Comparison of ENCODE assay signal across 1 cellular context in genomic region chr22:42939941-42940653, GRCh38.
TF ChIP-seq lines count a peak whose summit lies in the region.

No MANE protein-coding gene starts in this region.

TF ChIP-seq in HepG2, 621 proteins besides CTCF, POLR2A, EP300 and RAD21 (continued from another document and continues in another):
- TF ChIP-seq ZFP36 (IDR thresholded peaks at IDR 0.05; ENCODE audit: borderline replicate concordance, low read depth, low read length, partially characterized antibody) (no peak), GTF2F1 (IDR thresholded peaks at IDR 0.05; ENCODE audit: low read length) (no peak), KAT8 (CRISPR knock-in tag; IDR thresholded peaks at IDR 0.05) (peak; percentile 41; the same call in 1 of the 2 replicates), ONECUT2 (CRISPR knock-in tag; IDR thresholded peaks at IDR 0.05) (no peak), STAG1 (CRISPR knock-in tag; IDR thresholded peaks at IDR 0.05) (no peak; the same call in 1 of the 2 replicates), BCL6 (CRISPR knock-in tag; IDR thresholded peaks at IDR 0.05) (peak; percentile 76), PRDM10 (CRISPR knock-in tag; IDR thresholded peaks at IDR 0.05; ENCODE audit: low read depth) (no peak), KDM2A (CRISPR knock-in tag; IDR thresholded peaks at IDR 0.05; ENCODE audit: borderline replicate concordance, low read depth) (no peak), ZBED4 (CRISPR knock-in tag; IDR thresholded peaks at IDR 0.05; ENCODE audit: borderline replicate concordance) (no peak), PTBP1 (IDR thresholded peaks at IDR 0.05; ENCODE audit: low read depth, low read length, poor library complexity, severe bottlenecking) (no peak), ZMAT3 (CRISPR knock-in tag; conservative IDR thresholded peaks at IDR 0.05) (no peak), WIZ (CRISPR knock-in tag; IDR thresholded peaks at IDR 0.05) (no peak), MZF1 (CRISPR knock-in tag; IDR thresholded peaks at IDR 0.05; ENCODE audit: borderline replicate concordance) (no peak), RARA (CRISPR knock-in tag; IDR thresholded peaks at IDR 0.05) (peak; percentile 87), MTA3 (CRISPR knock-in tag; IDR thresholded peaks at IDR 0.05) (no peak), ZNF251 (CRISPR knock-in tag; IDR thresholded peaks at IDR 0.05) (no peak), ZSCAN29 (CRISPR knock-in tag; conservative IDR thresholded peaks at IDR 0.05) (no peak; the same call in 1 of the 2 replicates), DNMT3B (CRISPR knock-in tag; conservative IDR thresholded peaks at IDR 0.05) (no peak), FOXK2 (IDR thresholded peaks at IDR 0.05) (no peak), SMARCE1 (IDR thresholded peaks at IDR 0.05; ENCODE audit: borderline replicate concordance) (no peak), ZNF749 (CRISPR knock-in tag; IDR thresholded peaks at IDR 0.05; ENCODE audit: borderline replicate concordance) (no peak), PPARG (CRISPR knock-in tag; conservative IDR thresholded peaks at IDR 0.05) (peak; percentile 31; the same call in 1 of the 2 replicates), GATAD2A (CRISPR knock-in tag; IDR thresholded peaks at IDR 0.05) (peak; percentile 91), THAP11 (CRISPR knock-in tag; IDR thresholded peaks at IDR 0.05) (peak; percentile 70), ZNF556 (CRISPR knock-in tag; IDR thresholded peaks at IDR 0.05; ENCODE audit: borderline replicate concordance) (peak; percentile 27; the same call in 1 of the 2 replicates), ZGPAT (CRISPR knock-in tag; IDR thresholded peaks at IDR 0.05) (peak; percentile 84)
- TF ChIP-seq, protein P1, sequence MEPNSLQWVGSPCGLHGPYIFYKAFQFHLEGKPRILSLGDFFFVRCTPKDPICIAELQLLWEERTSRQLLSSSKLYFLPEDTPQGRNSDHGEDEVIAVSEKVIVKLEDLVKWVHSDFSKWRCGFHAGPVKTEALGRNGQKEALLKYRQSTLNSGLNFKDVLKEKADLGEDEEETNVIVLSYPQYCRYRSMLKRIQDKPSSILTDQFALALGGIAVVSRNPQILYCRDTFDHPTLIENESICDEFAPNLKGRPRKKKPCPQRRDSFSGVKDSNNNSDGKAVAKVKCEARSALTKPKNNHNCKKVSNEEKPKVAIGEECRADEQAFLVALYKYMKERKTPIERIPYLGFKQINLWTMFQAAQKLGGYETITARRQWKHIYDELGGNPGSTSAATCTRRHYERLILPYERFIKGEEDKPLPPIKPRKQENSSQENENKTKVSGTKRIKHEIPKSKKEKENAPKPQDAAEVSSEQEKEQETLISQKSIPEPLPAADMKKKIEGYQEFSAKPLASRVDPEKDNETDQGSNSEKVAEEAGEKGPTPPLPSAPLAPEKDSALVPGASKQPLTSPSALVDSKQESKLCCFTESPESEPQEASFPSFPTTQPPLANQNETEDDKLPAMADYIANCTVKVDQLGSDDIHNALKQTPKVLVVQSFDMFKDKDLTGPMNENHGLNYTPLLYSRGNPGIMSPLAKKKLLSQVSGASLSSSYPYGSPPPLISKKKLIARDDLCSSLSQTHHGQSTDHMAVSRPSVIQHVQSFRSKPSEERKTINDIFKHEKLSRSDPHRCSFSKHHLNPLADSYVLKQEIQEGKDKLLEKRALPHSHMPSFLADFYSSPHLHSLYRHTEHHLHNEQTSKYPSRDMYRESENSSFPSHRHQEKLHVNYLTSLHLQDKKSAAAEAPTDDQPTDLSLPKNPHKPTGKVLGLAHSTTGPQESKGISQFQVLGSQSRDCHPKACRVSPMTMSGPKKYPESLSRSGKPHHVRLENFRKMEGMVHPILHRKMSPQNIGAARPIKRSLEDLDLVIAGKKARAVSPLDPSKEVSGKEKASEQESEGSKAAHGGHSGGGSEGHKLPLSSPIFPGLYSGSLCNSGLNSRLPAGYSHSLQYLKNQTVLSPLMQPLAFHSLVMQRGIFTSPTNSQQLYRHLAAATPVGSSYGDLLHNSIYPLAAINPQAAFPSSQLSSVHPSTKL (CRISPR knock-in tag; IDR thresholded peaks at IDR 0.05), result peak; percentile 95
- TF ChIP-seq, protein P2, sequence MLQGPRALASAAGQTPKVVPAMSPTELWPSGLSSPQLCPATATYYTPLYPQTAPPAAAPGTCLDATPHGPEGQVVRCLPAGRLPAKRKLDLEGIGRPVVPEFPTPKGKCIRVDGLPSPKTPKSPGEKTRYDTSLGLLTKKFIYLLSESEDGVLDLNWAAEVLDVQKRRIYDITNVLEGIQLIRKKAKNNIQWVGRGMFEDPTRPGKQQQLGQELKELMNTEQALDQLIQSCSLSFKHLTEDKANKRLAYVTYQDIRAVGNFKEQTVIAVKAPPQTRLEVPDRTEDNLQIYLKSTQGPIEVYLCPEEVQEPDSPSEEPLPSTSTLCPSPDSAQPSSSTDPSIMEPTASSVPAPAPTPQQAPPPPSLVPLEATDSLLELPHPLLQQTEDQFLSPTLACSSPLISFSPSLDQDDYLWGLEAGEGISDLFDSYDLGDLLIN (CRISPR knock-in tag; IDR thresholded peaks at IDR 0.05; ENCODE audit: borderline replicate concordance), result no peak
- TF ChIP-seq, protein P3, sequence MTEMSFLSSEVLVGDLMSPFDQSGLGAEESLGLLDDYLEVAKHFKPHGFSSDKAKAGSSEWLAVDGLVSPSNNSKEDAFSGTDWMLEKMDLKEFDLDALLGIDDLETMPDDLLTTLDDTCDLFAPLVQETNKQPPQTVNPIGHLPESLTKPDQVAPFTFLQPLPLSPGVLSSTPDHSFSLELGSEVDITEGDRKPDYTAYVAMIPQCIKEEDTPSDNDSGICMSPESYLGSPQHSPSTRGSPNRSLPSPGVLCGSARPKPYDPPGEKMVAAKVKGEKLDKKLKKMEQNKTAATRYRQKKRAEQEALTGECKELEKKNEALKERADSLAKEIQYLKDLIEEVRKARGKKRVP (CRISPR knock-in tag; IDR thresholded peaks at IDR 0.05), result peak in 1 of 2 experiments; percentile 88; a peak in 2 of 4 replicates
- TF ChIP-seq, protein P4, sequence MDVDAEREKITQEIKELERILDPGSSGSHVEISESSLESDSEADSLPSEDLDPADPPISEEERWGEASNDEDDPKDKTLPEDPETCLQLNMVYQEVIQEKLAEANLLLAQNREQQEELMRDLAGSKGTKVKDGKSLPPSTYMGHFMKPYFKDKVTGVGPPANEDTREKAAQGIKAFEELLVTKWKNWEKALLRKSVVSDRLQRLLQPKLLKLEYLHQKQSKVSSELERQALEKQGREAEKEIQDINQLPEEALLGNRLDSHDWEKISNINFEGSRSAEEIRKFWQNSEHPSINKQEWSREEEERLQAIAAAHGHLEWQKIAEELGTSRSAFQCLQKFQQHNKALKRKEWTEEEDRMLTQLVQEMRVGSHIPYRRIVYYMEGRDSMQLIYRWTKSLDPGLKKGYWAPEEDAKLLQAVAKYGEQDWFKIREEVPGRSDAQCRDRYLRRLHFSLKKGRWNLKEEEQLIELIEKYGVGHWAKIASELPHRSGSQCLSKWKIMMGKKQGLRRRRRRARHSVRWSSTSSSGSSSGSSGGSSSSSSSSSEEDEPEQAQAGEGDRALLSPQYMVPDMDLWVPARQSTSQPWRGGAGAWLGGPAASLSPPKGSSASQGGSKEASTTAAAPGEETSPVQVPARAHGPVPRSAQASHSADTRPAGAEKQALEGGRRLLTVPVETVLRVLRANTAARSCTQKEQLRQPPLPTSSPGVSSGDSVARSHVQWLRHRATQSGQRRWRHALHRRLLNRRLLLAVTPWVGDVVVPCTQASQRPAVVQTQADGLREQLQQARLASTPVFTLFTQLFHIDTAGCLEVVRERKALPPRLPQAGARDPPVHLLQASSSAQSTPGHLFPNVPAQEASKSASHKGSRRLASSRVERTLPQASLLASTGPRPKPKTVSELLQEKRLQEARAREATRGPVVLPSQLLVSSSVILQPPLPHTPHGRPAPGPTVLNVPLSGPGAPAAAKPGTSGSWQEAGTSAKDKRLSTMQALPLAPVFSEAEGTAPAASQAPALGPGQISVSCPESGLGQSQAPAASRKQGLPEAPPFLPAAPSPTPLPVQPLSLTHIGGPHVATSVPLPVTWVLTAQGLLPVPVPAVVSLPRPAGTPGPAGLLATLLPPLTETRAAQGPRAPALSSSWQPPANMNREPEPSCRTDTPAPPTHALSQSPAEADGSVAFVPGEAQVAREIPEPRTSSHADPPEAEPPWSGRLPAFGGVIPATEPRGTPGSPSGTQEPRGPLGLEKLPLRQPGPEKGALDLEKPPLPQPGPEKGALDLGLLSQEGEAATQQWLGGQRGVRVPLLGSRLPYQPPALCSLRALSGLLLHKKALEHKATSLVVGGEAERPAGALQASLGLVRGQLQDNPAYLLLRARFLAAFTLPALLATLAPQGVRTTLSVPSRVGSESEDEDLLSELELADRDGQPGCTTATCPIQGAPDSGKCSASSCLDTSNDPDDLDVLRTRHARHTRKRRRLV (CRISPR knock-in tag; IDR thresholded peaks at IDR 0.05), result no peak
- TF ChIP-seq, protein P5, sequence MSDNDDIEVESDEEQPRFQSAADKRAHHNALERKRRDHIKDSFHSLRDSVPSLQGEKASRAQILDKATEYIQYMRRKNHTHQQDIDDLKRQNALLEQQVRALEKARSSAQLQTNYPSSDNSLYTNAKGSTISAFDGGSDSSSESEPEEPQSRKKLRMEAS (IDR thresholded peaks at IDR 0.05), result peak; percentile 46
- TF ChIP-seq, protein P6, sequence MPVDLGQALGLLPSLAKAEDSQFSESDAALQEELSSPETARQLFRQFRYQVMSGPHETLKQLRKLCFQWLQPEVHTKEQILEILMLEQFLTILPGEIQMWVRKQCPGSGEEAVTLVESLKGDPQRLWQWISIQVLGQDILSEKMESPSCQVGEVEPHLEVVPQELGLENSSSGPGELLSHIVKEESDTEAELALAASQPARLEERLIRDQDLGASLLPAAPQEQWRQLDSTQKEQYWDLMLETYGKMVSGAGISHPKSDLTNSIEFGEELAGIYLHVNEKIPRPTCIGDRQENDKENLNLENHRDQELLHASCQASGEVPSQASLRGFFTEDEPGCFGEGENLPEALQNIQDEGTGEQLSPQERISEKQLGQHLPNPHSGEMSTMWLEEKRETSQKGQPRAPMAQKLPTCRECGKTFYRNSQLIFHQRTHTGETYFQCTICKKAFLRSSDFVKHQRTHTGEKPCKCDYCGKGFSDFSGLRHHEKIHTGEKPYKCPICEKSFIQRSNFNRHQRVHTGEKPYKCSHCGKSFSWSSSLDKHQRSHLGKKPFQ (CRISPR knock-in tag; IDR thresholded peaks at IDR 0.05; ENCODE audit: insufficient replicate concordance), result peak; percentile 58
- TF ChIP-seq, protein P7, sequence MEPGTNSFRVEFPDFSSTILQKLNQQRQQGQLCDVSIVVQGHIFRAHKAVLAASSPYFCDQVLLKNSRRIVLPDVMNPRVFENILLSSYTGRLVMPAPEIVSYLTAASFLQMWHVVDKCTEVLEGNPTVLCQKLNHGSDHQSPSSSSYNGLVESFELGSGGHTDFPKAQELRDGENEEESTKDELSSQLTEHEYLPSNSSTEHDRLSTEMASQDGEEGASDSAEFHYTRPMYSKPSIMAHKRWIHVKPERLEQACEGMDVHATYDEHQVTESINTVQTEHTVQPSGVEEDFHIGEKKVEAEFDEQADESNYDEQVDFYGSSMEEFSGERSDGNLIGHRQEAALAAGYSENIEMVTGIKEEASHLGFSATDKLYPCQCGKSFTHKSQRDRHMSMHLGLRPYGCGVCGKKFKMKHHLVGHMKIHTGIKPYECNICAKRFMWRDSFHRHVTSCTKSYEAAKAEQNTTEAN (CRISPR knock-in tag; conservative IDR thresholded peaks at IDR 0.05), result no peak
